ENCODE assay signal across 25 cellular contexts in the genomic region with DNA sequence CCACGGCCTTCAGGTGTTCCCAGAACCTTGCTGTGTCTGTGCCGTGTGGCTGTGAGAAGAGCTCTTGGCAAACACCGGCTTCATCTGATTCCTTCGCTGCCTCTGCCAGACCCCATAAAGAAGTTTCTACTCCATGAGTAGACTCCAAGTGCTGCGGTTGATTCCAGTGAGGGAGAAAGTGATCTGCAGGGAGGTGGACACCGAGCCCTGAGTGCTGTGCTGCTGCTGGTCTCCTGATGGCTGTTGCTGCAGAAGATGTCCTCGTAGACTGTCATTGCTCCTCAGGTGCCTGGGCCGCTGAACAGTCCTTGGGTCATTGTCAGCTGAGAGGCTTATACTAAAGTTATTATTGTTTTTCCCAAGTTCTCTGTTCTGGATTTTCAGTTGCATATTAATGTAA.
"Had no signal": no experiment of that assay in that cellular context is flagged by ENCODE, and none has a peak within 500 bp of the region (broad histone marks: within the 10 kb centered on the region; RNA-seq: fewer than 3 reads in every experiment).

No MANE protein-coding gene starts in this region.

- H3K27me3 Mint-ChIP-seq: activated CD4-positive, alpha-beta memory T cell treated with anti-CD3 and anti-CD28 coated beads for 36 hours; activated naive CD4-positive, alpha-beta T cell treated with anti-CD3 and anti-CD28 coated beads, Interleukin-2, amount 10 ng/mL, durations not matched to agents 7 days and 5 days; T-helper 17 cell had no signal

- H3K4me3 Mint-ChIP-seq: activated CD4-positive, alpha-beta memory T cell treated with anti-CD3 and anti-CD28 coated beads for 36 hours; activated naive CD4-positive, alpha-beta T cell treated with anti-CD3 and anti-CD28 coated beads, Interleukin-2, amount 10 ng/mL, durations not matched to agents 7 days and 5 days; activated T-cell treated with anti-CD3 and anti-CD28 coated beads, Interleukin-2, amount 50 U/mL, for 72 hours; T-helper 17 cell; WTC11 had no signal

- H3K27ac Mint-ChIP-seq: activated CD4-positive, alpha-beta memory T cell treated with anti-CD3 and anti-CD28 coated beads for 36 hours; activated naive CD4-positive, alpha-beta T cell treated with anti-CD3 and anti-CD28 coated beads, Interleukin-2, amount 10 ng/mL, durations not matched to agents 7 days and 5 days; activated T-cell treated with anti-CD3 and anti-CD28 coated beads, Interleukin-2, amount 50 U/mL, for 72 hours; activated T-helper 2 cell treated with anti-CD3 and anti-CD28 coated beads, Interferon-gamma antibody, Interleukin-2, Interleukin-4, amounts not matched to agents 10 μg/mL and 5 μg/mL and 100 μg/mL, durations not matched to agents 14 hours and 24 hours and 36 hours; T-helper 17 cell; WTC11 had no signal

- ATAC-seq: activated T-cell treated with anti-CD3 and anti-CD28 coated beads, Interleukin-2, amount 50 U/mL, for 72 hours; Panc1; Right ventricle myocardium inferior; T-helper 17 cell; WTC11 had no signal

- H3K9me3 Mint-ChIP-seq: activated CD4-positive, alpha-beta memory T cell treated with anti-CD3 and anti-CD28 coated beads for 36 hours; activated naive CD4-positive, alpha-beta T cell treated with anti-CD3 and anti-CD28 coated beads, Interleukin-2, amount 10 ng/mL, durations not matched to agents 7 days and 5 days; activated T-cell treated with anti-CD3 and anti-CD28 coated beads, Interleukin-2, amount 50 U/mL, for 72 hours; activated T-helper 2 cell treated with anti-CD3 and anti-CD28 coated beads, Interferon-gamma antibody, Interleukin-2, Interleukin-4, amounts not matched to agents 10 μg/mL and 5 μg/mL and 100 μg/mL, durations not matched to agents 14 hours and 24 hours and 36 hours; WTC11 had no signal

- DNase-seq: activated CD4-positive, alpha-beta memory T cell treated with anti-CD3 and anti-CD28 coated beads for 36 hours; activated CD4-positive, alpha-beta T cell treated with anti-CD3 and anti-CD28 coated beads for 48 hours; activated CD4-positive, CD25-positive, alpha-beta regulatory T cell treated with anti-CD3 and anti-CD28 coated beads, Interleukin-2, amount 50 U/mL, for 72 hours; activated gamma-delta T cell treated with Interleukin-2 at 50 U/mL for 16 hours; activated naive CD4-positive, alpha-beta T cell treated with anti-CD3 and anti-CD28 coated beads, Interleukin-2, amount 10 ng/mL, durations not matched to agents 7 days and 5 days; activated T-cell treated with anti-CD3 and anti-CD28 coated beads, Interleukin-2, amount 50 U/mL, for 72 hours; aorta; central memory CD4-positive, alpha-beta T cell; MG63; MV-4-11; NCI-H1092 treated with DMSO at 0.1 percent for 48 hours; NCI-H1417 treated with DMSO at 0.1 percent for 48 hours; NCI-H187; NCI-H2081; NCI-H510A treated with DMSO at 0.1 percent for 48 hours; NCI-H69; NK-92 treated with Interleukin-12 subunit alpha and Interleukin-12 subunit beta, amount 100 ng/mL, for 24 hours; OCI-M1; RPMI8226; T-helper 17 cell; T-helper 9 cell had no signal
